ENCODE assay signal across 9 cellular contexts in the genomic region with DNA sequence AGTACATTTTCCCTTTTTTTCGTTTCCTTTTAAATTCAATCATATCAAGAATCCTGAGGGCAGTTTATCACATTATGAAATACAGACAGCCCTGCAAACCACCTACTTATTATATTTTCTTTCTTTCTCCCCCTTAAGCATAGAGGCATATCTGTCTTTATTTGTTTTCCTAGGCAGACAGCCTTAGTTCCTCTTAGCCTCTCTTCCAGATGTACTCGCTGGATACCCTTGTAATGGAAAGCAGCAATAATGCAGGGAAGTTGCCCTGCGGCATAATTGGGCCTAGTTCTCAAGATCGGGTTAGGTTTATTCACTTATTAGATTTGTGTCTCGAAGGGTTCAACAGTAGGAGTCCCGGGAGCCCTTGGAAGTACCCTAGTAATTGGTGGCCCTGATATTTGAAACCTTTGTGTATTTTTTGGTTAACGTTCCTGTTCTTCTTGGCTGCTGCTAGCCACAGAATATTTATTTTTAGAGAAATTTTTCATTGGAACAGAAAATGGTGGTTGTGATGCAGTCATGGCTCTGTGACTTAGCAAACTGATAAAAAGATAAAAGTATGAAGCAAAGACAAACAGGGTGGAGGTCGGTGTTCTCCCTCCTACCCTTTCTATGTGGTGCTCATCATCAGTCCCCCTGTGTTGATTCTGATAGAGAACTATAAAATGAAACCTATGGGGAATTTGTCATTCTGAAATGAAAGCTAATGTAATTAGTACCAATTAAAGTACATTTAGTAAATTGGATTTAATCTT. TPM values are rescaled to one million over a fixed set of nuclear protein-coding genes. Genes with fewer than 3 reads are reported as not detected.
A peak's percentile ranks its signal among the peaks of the same experiment; 100 is the strongest.
DNase-seq lines count a peak whose midpoint lies in the region; ATAC-seq, FAIRE-seq and TF ChIP-seq lines count a peak whose summit lies in the region.
"Had no signal": no experiment of that assay in that cellular context is flagged by ENCODE, and none has a peak within 500 bp of the region (broad histone marks: within the 10 kb centered on the region; RNA-seq: fewer than 3 reads in every experiment).

No MANE protein-coding gene starts in this region.

- no peak overlapping the region for H3K4me3 ChIP-seq in CD8-positive, alpha-beta memory T cell (ENCODE audit: low read length)
- H3K4me3 ChIP-seq in endothelial cell of umbilical vein (replicated peaks in 1 of 3; ENCODE audit: insufficient read depth in 1 of 3, low read depth in 1 of 3, low read length in 3 of 3) (no peak overlapping the region), trophoblast cell (ENCODE audit: low read depth, low read length) (no peak overlapping the region), mesendoderm (ENCODE audit: low read length) (no peak overlapping the region)

- no peaks in the 10 kb centered on the region for H3K27me3 ChIP-seq in CD8-positive, alpha-beta memory T cell (ENCODE audit: insufficient read depth, low read length, poor library complexity, severe bottlenecking)
- no peaks in the 10 kb centered on the region for H3K27me3 ChIP-seq in endothelial cell of umbilical vein (ENCODE audit: control insufficient read depth in 2 of 2, insufficient read depth in 2 of 2, low read length in 2 of 2)
- no peaks in the 10 kb centered on the region for H3K27me3 ChIP-seq in trophoblast cell (ENCODE audit: insufficient read depth, low read length)
- H3K27me3 ChIP-seq in mesendoderm (ENCODE audit: insufficient read depth, low read length, poor library complexity): no peaks in the 10 kb centered on the region

- H3K4me1 ChIP-seq in CD8-positive, alpha-beta memory T cell (ENCODE audit: insufficient read depth, low read length): peaks cover 74% of the 10 kb centered on the region
- H3K4me1 ChIP-seq in endothelial cell of umbilical vein (ENCODE audit: control insufficient read depth, extremely low read depth, insufficient read depth, low read length) (peaks cover 41% of the 10 kb centered on the region), trophoblast cell (ENCODE audit: control insufficient read depth in 1 of 2, insufficient read depth in 2 of 2, low read length in 2 of 2) (peaks cover 3% of the 10 kb centered on the region in 2 experiments), mesendoderm (ENCODE audit: control insufficient read depth, low read depth, low read length) (peaks cover 11% of the 10 kb centered on the region)

- peak overlapping the region; percentile 32 to 85 (median 60) for H3K27ac Mint-ChIP-seq in CD8-positive, alpha-beta memory T cell

- H3K9me1 ChIP-seq in endothelial cell of umbilical vein (replicated peaks; ENCODE audit: control insufficient read depth, extremely low read depth, insufficient read depth, low read length): no peaks in the 10 kb centered on the region

- TF ChIP-seq POLR2A in endothelial cell of umbilical vein (IDR thresholded peaks at IDR 0.05; ENCODE audit: low read depth, low read length): no peak

- H3K18ac ChIP-seq in trophoblast cell (ENCODE audit: low read length) (no peak overlapping the region), mesendoderm (ENCODE audit: low read length) (no peak overlapping the region)

- H2BK5ac ChIP-seq in trophoblast cell (ENCODE audit: low read depth, low read length, poor library complexity) (no peak overlapping the region), mesendoderm (ENCODE audit: low read length) (no peak overlapping the region)

- POLR2A ChIA-PET in CD8-positive, alpha-beta memory T cell (lab: Charles Lee): no interaction called here
- POLR2A ChIA-PET in endothelial cell of umbilical vein (lab: Charles Lee): no interaction called here

- WGBS in trophoblast cell (ENCODE audit: extremely low coverage, insufficient coverage, insufficient read length): no CpG with 5 or more reads among the region's 8 CpGs
- no CpG with 5 or more reads among the region's 8 CpGs for WGBS in mesendoderm (ENCODE audit: extremely low coverage, insufficient coverage, low lambda C conversion rate)

- FAIRE-seq in endothelial cell of umbilical vein (lab: Jason Lieb, UNC): no peak

- no peak for TF ChIP-seq CTCF in endothelial cell of umbilical vein (IDR thresholded peaks at IDR 0.05; ENCODE audit: extremely low read depth in 1 of 2, insufficient read depth in 1 of 2, low read depth in 1 of 2, low read length in 2 of 2)

- H3K23ac ChIP-seq in trophoblast cell (ENCODE audit: low read length) (no peak overlapping the region), mesendoderm (ENCODE audit: low read length) (no peak overlapping the region)

- no peak for ATAC-seq in GM21526 (IDR thresholded peaks at IDR 0.05; ENCODE audit: low FRiP score, unreplicated experiment)

- H2AFZ ChIP-seq in endothelial cell of umbilical vein (ENCODE audit: low read depth, low read length) (peak overlapping the region; percentile 24), trophoblast cell (ENCODE audit: insufficient read depth, low read length, poor library complexity) (no peak overlapping the region)

- no peaks in the 10 kb centered on the region for H3K36me3 ChIP-seq in CD8-positive, alpha-beta memory T cell (ENCODE audit: insufficient read depth, low read length)
- H3K36me3 ChIP-seq in endothelial cell of umbilical vein (ENCODE audit: control insufficient read depth in 2 of 2, extremely low read depth in 1 of 2, insufficient read depth in 2 of 2, low read length in 2 of 2) (peaks cover 0 to 3% of the 10 kb centered on the region in 2 experiments), trophoblast cell (ENCODE audit: control insufficient read depth in 1 of 2, insufficient read depth in 2 of 2, low read length in 2 of 2) (peaks cover 5 to 13% of the 10 kb centered on the region in 2 experiments), mesendoderm (ENCODE audit: control insufficient read depth, insufficient read depth, low read length) (no peaks in the 10 kb centered on the region)

- H3K9ac ChIP-seq in endothelial cell of umbilical vein (replicated peaks; ENCODE audit: extremely low read depth, insufficient read depth, low read length) (no peak overlapping the region), trophoblast cell (ENCODE audit: low read length) (no peak overlapping the region), mesendoderm (ENCODE audit: low read length) (no peak overlapping the region)

- no peak overlapping the region for H3K56ac ChIP-seq in mesendoderm (ENCODE audit: low read length)

- H3K79me1 ChIP-seq in trophoblast cell (ENCODE audit: low read length): peaks cover 7% of the 10 kb centered on the region
- peaks cover 11% of the 10 kb centered on the region for H3K79me1 ChIP-seq in mesendoderm (ENCODE audit: low read length)

- H4K12ac ChIP-seq in trophoblast cell (ENCODE audit: low read depth, low read length): no peak overlapping the region

- intact Hi-C loops in endothelial cell of umbilical vein (cut with micrococcal nuclease): loop anchor here (10.0 kb wide), 1 partner anchor 147 kb away; no protein-coding TSS in a partner anchor

- no peaks in the 10 kb centered on the region for H3K27me3 Mint-ChIP-seq in CD8-positive, alpha-beta memory T cell

- no peak overlapping the region for H2BK15ac ChIP-seq in mesendoderm (replicated peaks; ENCODE audit: low read depth)

- H3K4ac ChIP-seq in trophoblast cell (ENCODE audit: low read depth, low read length): peak overlapping the region; percentile 64
- no peak overlapping the region for H3K4ac ChIP-seq in mesendoderm (ENCODE audit: low read depth, low read length)

- H3K4me3 Mint-ChIP-seq in CD8-positive, alpha-beta memory T cell: peak overlapping the region in 4 of 7 donors; percentile 16 to 69 (median 30)

- no peaks in the 10 kb centered on the region for H3K9me3 ChIP-seq in CD8-positive, alpha-beta memory T cell (ENCODE audit: low read length)
- H3K9me3 ChIP-seq in endothelial cell of umbilical vein (replicated peaks; ENCODE audit: control insufficient read depth, insufficient read depth, low read length) (no peaks in the 10 kb centered on the region), trophoblast cell (ENCODE audit: insufficient read depth, low read depth, low read length) (no peaks in the 10 kb centered on the region)

- H3K14ac ChIP-seq in trophoblast cell (ENCODE audit: low read length): no peak overlapping the region

- CTCF ChIA-PET in CD8-positive, alpha-beta memory T cell (lab: Charles Lee): no interaction called here
- CTCF ChIA-PET in endothelial cell of umbilical vein (lab: Charles Lee): interaction anchor here (0.9 kb wide), 1 partner anchor 12 kb away, joined by 4 read pairs; no protein-coding TSS in a partner anchor

- BruUV-seq in endothelial cell of umbilical vein (replicated peaks; lab: Mats Ljungman, UMichigan): no TSS peak

- no peak overlapping the region for H4K91ac ChIP-seq in trophoblast cell (ENCODE audit: low read depth, low read length)

- H4K8ac ChIP-seq in trophoblast cell (ENCODE audit: low read depth, low read length) (no peak overlapping the region), mesendoderm (ENCODE audit: low read depth, low read length) (no peak overlapping the region)

- H2BK120ac ChIP-seq in trophoblast cell (ENCODE audit: insufficient read depth, low read length, poor library complexity) (no peak overlapping the region), mesendoderm (ENCODE audit: low read depth, low read length) (no peak overlapping the region)

- no peaks in the 10 kb centered on the region for H4K20me1 ChIP-seq in endothelial cell of umbilical vein (replicated peaks; ENCODE audit: control insufficient read depth, extremely low read depth, insufficient read depth, low read length)

- no peak overlapping the region for H2AK5ac ChIP-seq in trophoblast cell (ENCODE audit: low read length)
- no peak overlapping the region for H2AK5ac ChIP-seq in mesendoderm (ENCODE audit: low read length)

- no peak for DNase-seq in CD8-positive, alpha-beta memory T cell
- DNase-seq in NCI-H1436 (lab: John Stamatoyannopoulos, UW) (peak; percentile 76), endothelial cell of umbilical vein (ENCODE audit: low read depth, low spot score) (peak; percentile 39), trophoblast cell (no peak), mesendoderm (no peak), HT-29 (ENCODE audit: low spot score) (no peak), SHP77 (lab: John Stamatoyannopoulos, UW) (no peak)
- DNase-seq: NCI-H446 had no signal

- dilution Hi-C loops in endothelial cell of umbilical vein (cut with MboI; ENCODE audit: extremely low pct_ligation_motif_present, low sequenced_read_pairs): no loop called here

- H3K79me2 ChIP-seq in endothelial cell of umbilical vein (ENCODE audit: control insufficient read depth, insufficient read depth, low read length): peaks cover 10% of the 10 kb centered on the region
- peaks cover 11% of the 10 kb centered on the region for H3K79me2 ChIP-seq in trophoblast cell (ENCODE audit: control insufficient read depth, insufficient read depth, low read length, poor library complexity)
- H3K79me2 ChIP-seq in mesendoderm (ENCODE audit: control insufficient read depth, insufficient read depth, low read length): peaks cover 20% of the 10 kb centered on the region

- H3K4me1 Mint-ChIP-seq in CD8-positive, alpha-beta memory T cell: peaks cover 83 to 97% (median 96%) of the 10 kb centered on the region in 3 donors

- H3K9me3 Mint-ChIP-seq in CD8-positive, alpha-beta memory T cell: peaks cover 0 to 3% (median 0%) of the 10 kb centered on the region in 5 donors

- H3K27ac ChIP-seq in CD8-positive, alpha-beta memory T cell (ENCODE audit: low read depth, low read length): no peak overlapping the region
- H3K27ac ChIP-seq in endothelial cell of umbilical vein (ENCODE audit: insufficient read depth, low read depth, low read length) (no peak overlapping the region), trophoblast cell (ENCODE audit: low read depth, low read length) (no peak overlapping the region), mesendoderm (ENCODE audit: low read depth, low read length) (no peak overlapping the region)

- H4K5ac ChIP-seq in mesendoderm (ENCODE audit: low read length): no peak overlapping the region

- H3K4me2 ChIP-seq in endothelial cell of umbilical vein (ENCODE audit: insufficient read depth, low read length) (no peak overlapping the region), trophoblast cell (ENCODE audit: low read length) (no peak overlapping the region), mesendoderm (ENCODE audit: low read length) (no peak overlapping the region)

- peaks cover 0 to 27% (median 3%) of the 10 kb centered on the region in 3 donors for H3K36me3 Mint-ChIP-seq in CD8-positive, alpha-beta memory T cell

- H2BK12ac ChIP-seq in trophoblast cell (ENCODE audit: low read length): no peak overlapping the region

RNA-seq across cellular contexts. Expression of a gene that starts 6.4 kb away (rescaled TPM):
- 10 to 100 TPM; 28.1 to 29.2 TPM for total RNA-seq in CD8-positive, alpha-beta memory T cell
- 41.6 TPM for polyA plus RNA-seq in CD8-positive, alpha-beta memory T cell
- 31.4 and 34.5 TPM in 2 replicates for total RNA-seq in endothelial cell of umbilical vein
- polyA plus RNA-seq in endothelial cell of umbilical vein: 24.0 and 32.3 TPM in 2 replicates
- polyA plus RNA-seq in endothelial cell of umbilical vein (2011; cell fraction: cytosol; rRNA removed): 24.0 and 26.5 TPM in 2 replicates
- 65.0 and 75.1 TPM in 2 replicates for polyA plus RNA-seq in endothelial cell of umbilical vein (2011; cell fraction: nucleus; rRNA removed)
- polyA plus RNA-seq in endothelial cell of umbilical vein (2012): 19.9 and 22.5 TPM in 2 replicates
- 54.7 and 58.6 TPM in 2 replicates for polyA minus RNA-seq in endothelial cell of umbilical vein
- 1.2 TPM for polyA minus RNA-seq in endothelial cell of umbilical vein (2011; cell fraction: cytosol; rRNA and poly(A)+ RNA removed)
- polyA minus RNA-seq in endothelial cell of umbilical vein (2011; cell fraction: nucleus; rRNA and poly(A)+ RNA removed): 153 and 167 TPM in 2 replicates
- 103 and 108 TPM in 2 replicates for polyA plus RNA-seq in trophoblast cell (2013)
- polyA plus RNA-seq in mesendoderm (2013, experiment 1 of 2): 30.5 TPM
- 31.6 TPM for polyA plus RNA-seq in mesendoderm (2013, experiment 2 of 2)
- 16.1 and 18.3 TPM in 2 replicates for total RNA-seq in HT-29 (2014; rRNA removed; shearing (Covaris generic))

Comparison
In these comparisons a context has a peak if more than half of its experiments do, and no peak if none do; other contexts are left out.
1. DNase-seq: peak in NCI-H1436 (single experiment) and endothelial cell of umbilical vein (single experiment); none in CD8-positive, alpha-beta memory T cell (0 of 5), trophoblast cell (0 of 2), mesendoderm (single experiment), HT-29 (single experiment) and SHP77 (0 of 2).